ENCODE assay signal across 1 cellular context in the genomic region with DNA sequence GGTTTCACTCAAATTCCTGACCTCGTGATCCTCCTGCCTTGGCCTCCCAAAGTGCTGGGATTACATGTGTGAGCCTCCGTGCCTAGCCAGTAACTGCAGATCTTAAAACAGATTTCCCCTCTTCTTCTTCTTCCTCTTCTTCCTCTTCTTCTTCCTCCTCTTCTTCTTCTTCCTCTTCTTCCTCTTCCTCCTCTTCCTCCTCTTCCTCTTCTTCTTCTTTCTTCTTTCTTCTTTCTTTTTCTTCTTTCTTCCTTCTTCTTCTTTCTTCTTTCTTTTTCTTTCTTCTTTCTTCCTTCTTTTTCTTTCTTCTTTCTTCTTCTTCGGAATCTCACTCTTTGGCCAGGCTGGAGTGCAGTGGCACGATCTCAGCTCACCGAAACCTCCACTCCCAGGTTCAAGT.
TF ChIP-seq lines count a peak whose summit lies in the region.

No MANE protein-coding gene starts in this region.

TF ChIP-seq in GM12878, 131 proteins besides CTCF, POLR2A, EP300 and RAD21:
- TF ChIP-seq MTA2 (IDR thresholded peaks at IDR 0.05; ENCODE audit: low read depth) (peak; percentile 12; the same call in 1 of the 2 replicates), RFX5 (IDR thresholded peaks at IDR 0.05; ENCODE audit: low read depth, low read length) (no peak), MTA3 (IDR thresholded peaks at IDR 0.05; ENCODE audit: borderline replicate concordance, low read length) (no peak), SUZ12 (IDR thresholded peaks at IDR 0.05; ENCODE audit: unreplicated experiment) (no peak)
